28 cellular contexts compared by ENCODE assay signal in the genomic region with DNA sequence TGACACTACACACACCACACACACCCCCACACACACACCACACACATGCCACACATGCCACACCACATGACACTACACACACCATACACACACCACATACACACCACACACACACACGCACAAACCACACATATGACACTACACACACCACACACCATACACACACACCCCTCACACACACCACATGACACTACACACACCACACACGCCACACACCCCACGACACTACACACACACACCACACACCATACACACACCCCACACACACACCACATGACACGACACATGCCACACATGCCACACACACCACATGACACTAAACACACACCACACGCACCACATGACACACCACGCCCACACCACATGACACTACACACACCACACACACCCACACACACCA.
"Had no signal": no experiment of that assay in that cellular context is flagged by ENCODE, and none has a peak within 500 bp of the region (broad histone marks: within the 10 kb centered on the region; RNA-seq: fewer than 3 reads in every experiment).

No MANE protein-coding gene starts in this region.

- H3K9me3 Mint-ChIP-seq: activated naive CD4-positive, alpha-beta T cell treated with anti-CD3 and anti-CD28 coated beads, Interleukin-2, amount 10 ng/mL, durations not matched to agents 7 days and 5 days; activated naive CD8-positive, alpha-beta T cell treated with anti-CD3 and anti-CD28 coated beads, Interleukin-2, amount 10 ng/mL, durations not matched to agents 7 days and 5 days; activated T-helper 1 cell treated with anti-CD3 and anti-CD28 coated beads, Interleukin-12 subunit alpha, Interleukin-12 subunit beta, Interleukin-2, Interleukin-4 antibody, amounts not matched to agents 30 ng/mL and 10 ng/mL and 1 ng/mL, durations not matched to agents 14 hours and 24 hours and 36 hours; brain; mesothelial cell of epicardium; naive B cell; nephron progenitor cell had no signal

- H3K4me1 ChIP-seq: ascending aorta, pancreas, psoas muscle, tibial nerve, uterus had no signal

- H3K4me1 Mint-ChIP-seq: activated naive CD4-positive, alpha-beta T cell treated with anti-CD3 and anti-CD28 coated beads, Interleukin-2, amount 10 ng/mL, durations not matched to agents 7 days and 5 days; mesothelial cell of epicardium; naive B cell; nephron progenitor cell had no signal

- H3K9me3 ChIP-seq: ascending aorta, pancreas, psoas muscle, tibial nerve, uterus had no signal

- H3K27ac Mint-ChIP-seq: activated naive CD4-positive, alpha-beta T cell treated with anti-CD3 and anti-CD28 coated beads, Interleukin-2, amount 10 ng/mL, durations not matched to agents 7 days and 5 days; activated naive CD8-positive, alpha-beta T cell treated with anti-CD3 and anti-CD28 coated beads, Interleukin-2, amount 10 ng/mL, durations not matched to agents 7 days and 5 days; activated T-helper 1 cell treated with anti-CD3 and anti-CD28 coated beads, Interleukin-12 subunit alpha, Interleukin-12 subunit beta, Interleukin-2, Interleukin-4 antibody, amounts not matched to agents 30 ng/mL and 10 ng/mL and 1 ng/mL, durations not matched to agents 14 hours and 24 hours and 36 hours; mesothelial cell of epicardium; naive B cell; nephron progenitor cell had no signal

- H3K27me3 ChIP-seq: ascending aorta, pancreas, tibial nerve, uterus had no signal

- H3K4me2 ChIP-seq: smooth muscle cell had no signal

- DNase-seq: activated CD4-positive, alpha-beta T cell treated with anti-CD3 and anti-CD28 coated beads for 1 hour; activated CD4-positive, alpha-beta T cell treated with anti-CD3 and anti-CD28 coated beads, Interleukin-2, amount 50 U/mL, for 1 hour; activated CD8-positive, alpha-beta memory T cell treated with anti-CD3 and anti-CD28 coated beads for 24 hours; activated effector memory CD4-positive, alpha-beta T cell treated with anti-CD3 and anti-CD28 coated beads, Interleukin-2, amount 50 U/mL, for 16 hours; activated naive CD4-positive, alpha-beta T cell treated with anti-CD3 and anti-CD28 coated beads, Interleukin-2, amount 10 ng/mL, durations not matched to agents 7 days and 5 days; activated naive CD8-positive, alpha-beta T cell treated with anti-CD3 and anti-CD28 coated beads, Interleukin-2, amount 10 ng/mL, durations not matched to agents 7 days and 5 days; dorsolateral prefrontal cortex; effector memory CD4-positive, alpha-beta T cell; erythroblast; foreskin fibroblast; head of caudate nucleus; hippocampal formation; naive B cell; nephron progenitor cell; nucleus accumbens; psoas muscle; stimulated activated CD4-positive, alpha-beta T cell treated with anti-CD3 and anti-CD28 coated beads, Interleukin-1b, Interleukin-23, amount 100 ng/mL, for 48 hours; stimulated activated naive CD4-positive, alpha-beta T cell; SW 1271; uterus had no signal

- H3K27ac ChIP-seq: ascending aorta, coronary artery, dorsolateral prefrontal cortex, pancreas, psoas muscle, tibial nerve, uterus had no signal

- FAIRE-seq: pancreas had no signal

- H3K36me3 Mint-ChIP-seq: activated naive CD4-positive, alpha-beta T cell treated with anti-CD3 and anti-CD28 coated beads, Interleukin-2, amount 10 ng/mL, durations not matched to agents 7 days and 5 days; activated naive CD8-positive, alpha-beta T cell treated with anti-CD3 and anti-CD28 coated beads, Interleukin-2, amount 10 ng/mL, durations not matched to agents 7 days and 5 days; mesothelial cell of epicardium; naive B cell had no signal

- H3K36me3 ChIP-seq: ascending aorta, pancreas, tibial nerve, uterus had no signal

- ATAC-seq: pancreas, psoas muscle had no signal

- H3K4me3 ChIP-seq: ascending aorta, coronary artery, dorsolateral prefrontal cortex, pancreas, psoas muscle, smooth muscle cell, tibial nerve, uterus had no signal

- H3K4me3 Mint-ChIP-seq: activated naive CD4-positive, alpha-beta T cell treated with anti-CD3 and anti-CD28 coated beads, Interleukin-2, amount 10 ng/mL, durations not matched to agents 7 days and 5 days; activated naive CD8-positive, alpha-beta T cell treated with anti-CD3 and anti-CD28 coated beads, Interleukin-2, amount 10 ng/mL, durations not matched to agents 7 days and 5 days; activated T-helper 1 cell treated with anti-CD3 and anti-CD28 coated beads, Interleukin-12 subunit alpha, Interleukin-12 subunit beta, Interleukin-2, Interleukin-4 antibody, amounts not matched to agents 30 ng/mL and 10 ng/mL and 1 ng/mL, durations not matched to agents 14 hours and 24 hours and 36 hours; brain; mesothelial cell of epicardium; nephron progenitor cell had no signal
